In genomic region chr14:81449576-81449975, GRCh38 we compare ENCODE assay signal across 2 cellular contexts.
TF ChIP-seq lines count a peak whose summit lies in the region.

No MANE protein-coding gene starts in this region.

TF ChIP-seq in GM23338, 12 proteins besides CTCF, POLR2A, EP300 and RAD21:
- TF ChIP-seq ZNF331 (CRISPR knock-in tag; IDR thresholded peaks at IDR 0.05; ENCODE audit: low read depth) = no peak
- no peak for TF ChIP-seq ZNF114 (CRISPR knock-in tag; IDR thresholded peaks at IDR 0.05)
- TF ChIP-seq POLR2AphosphoS5 (IDR thresholded peaks at IDR 0.05; ENCODE audit: low read depth) = no peak
- no peak for TF ChIP-seq NANOG (IDR thresholded peaks at IDR 0.05; ENCODE audit: borderline replicate concordance)
- TF ChIP-seq JUNB (IDR thresholded peaks at IDR 0.05; ENCODE audit: unreplicated experiment) = no peak
- TF ChIP-seq ETS1 (IDR thresholded peaks at IDR 0.05) = no peak
- no peak for TF ChIP-seq EZH2phosphoT487 (IDR thresholded peaks at IDR 0.05; ENCODE audit: unreplicated experiment)

TF ChIP-seq in H1, 55 proteins besides CTCF, POLR2A, EP300 and RAD21:
- TF ChIP-seq SP2 (IDR thresholded peaks at IDR 0.05; ENCODE audit: low read length) = no peak
- TF ChIP-seq POLR2AphosphoS5 (IDR thresholded peaks at IDR 0.05; ENCODE audit: low read depth, low read length) = no peak
- TF ChIP-seq RNF2 (IDR thresholded peaks at IDR 0.05; ENCODE audit: borderline replicate concordance, low read depth, low read length, missing control alignments, poor library complexity, severe bottlenecking) = no peak
- no peak for TF ChIP-seq JUND (IDR thresholded peaks at IDR 0.05; ENCODE audit: low read length)
- TF ChIP-seq SIN3A (conservative IDR thresholded peaks at IDR 0.05 in 1 of 2, IDR thresholded peaks at IDR 0.05 in 1 of 2; ENCODE audit: low read depth in 1 of 2, low read length in 2 of 2) = no peak
- TF ChIP-seq CBX8 (IDR thresholded peaks at IDR 0.05; ENCODE audit: borderline replicate concordance, low read depth, low read length) = no peak
- no peak for TF ChIP-seq RBBP5 (IDR thresholded peaks at IDR 0.05; ENCODE audit: borderline replicate concordance, low read depth, low read length)
- TF ChIP-seq CEBPB (IDR thresholded peaks at IDR 0.05; ENCODE audit: low read depth, low read length) = no peak
- TF ChIP-seq HDAC2 (IDR thresholded peaks at IDR 0.05; ENCODE audit: borderline replicate concordance in 1 of 2, low read depth in 2 of 2, low read length in 2 of 2) = no peak
- no peak for TF ChIP-seq SAP30 (IDR thresholded peaks at IDR 0.05; ENCODE audit: insufficient read depth, insufficient replicate concordance, low read length)
- TF ChIP-seq CHD1 (IDR thresholded peaks at IDR 0.05; ENCODE audit: low read depth, low read length) = no peak
